10 cellular contexts compared by ENCODE assay signal in the genomic region with DNA sequence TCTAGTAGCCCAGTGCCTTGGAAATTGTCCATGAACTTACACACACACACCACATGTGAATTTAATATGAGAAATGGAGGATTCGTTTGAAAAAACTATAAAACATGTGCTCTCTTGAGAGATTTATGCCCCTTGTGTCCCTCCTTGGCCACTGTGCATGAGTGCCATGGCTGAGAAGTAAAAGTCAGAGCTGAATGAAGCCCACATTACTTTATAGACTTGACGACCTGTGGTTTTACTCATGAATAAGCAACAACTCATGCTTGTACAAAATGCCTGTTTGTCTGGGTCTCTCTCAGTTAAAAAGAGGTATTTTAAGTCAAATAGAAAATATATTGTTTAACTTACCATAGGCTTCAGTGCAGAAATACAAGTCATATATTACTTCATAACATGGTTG.
A peak's percentile ranks its signal among the peaks of the same experiment; 100 is the strongest.
DNase-seq lines count a peak whose midpoint lies in the region; ATAC-seq, FAIRE-seq and TF ChIP-seq lines count a peak whose summit lies in the region.
"Had no signal": no experiment of that assay in that cellular context is flagged by ENCODE, and none has a peak within 500 bp of the region (broad histone marks: within the 10 kb centered on the region; RNA-seq: fewer than 3 reads in every experiment).

No MANE protein-coding gene starts in this region.

- peaks cover 7% of the 10 kb centered on the region for H3K4me1 ChIP-seq in astrocyte (ENCODE audit: insufficient read depth, low read length)
- no peaks in the 10 kb centered on the region for H3K4me1 ChIP-seq in psoas muscle

- H3K4me3 ChIP-seq in astrocyte (ENCODE audit: insufficient read depth, low read depth, low read length) (no peak overlapping the region), psoas muscle (no peak overlapping the region)

- no peaks in the 10 kb centered on the region for H3K9me3 ChIP-seq in astrocyte (ENCODE audit: insufficient read depth, low read depth, low read length)
- H3K9me3 ChIP-seq in psoas muscle: no peaks in the 10 kb centered on the region

- H4K20me1 ChIP-seq in astrocyte (ENCODE audit: insufficient read depth, low read length): no peaks in the 10 kb centered on the region

- intact Hi-C loops in psoas muscle (cut with DNase I): no loop called here

- H3K9me3 Mint-ChIP-seq in astrocyte (ENCODE audit: unreplicated experiment): peaks cover 3% of the 10 kb centered on the region

- CTCF ChIA-PET in GM10248 (lab: Yijun Ruan, JAX): no interaction called here

- DNase-seq in GM10248 (ENCODE audit: extremely low spot score) (peak; percentile 34), astrocyte (ENCODE audit: low read depth) (peak; percentile 59), psoas muscle (no peak), AML-193 (lab: John Stamatoyannopoulos, UW) (no peak), RPMI8226 (no peak)
- DNase-seq in stimulated activated CD4-positive, alpha-beta T cell treated with anti-CD3 and anti-CD28 coated beads, Interleukin-1b, Interleukin-23, amount 100 ng/mL, for 48 hours: no peak
- DNase-seq: CD8-positive, alpha-beta T cell; NCI-H524 treated with DMSO at 0.1 percent for 48 hours had no signal

- FAIRE-seq in astrocyte (lab: Jason Lieb, UNC): peak; percentile 37

- 34 to 42% (median 40%) methylated on average over 2 of the region's 2 CpGs for WGBS in psoas muscle, 3 donors

- TF ChIP-seq CTCF in GM10248 (IDR thresholded peaks at IDR 0.05; ENCODE audit: control extremely low read depth, extremely low read depth, low read depth, missing control alignments) (no peak), astrocyte (IDR thresholded peaks at IDR 0.05; ENCODE audit: insufficient read depth, low read depth, low read length) (no peak), psoas muscle (IDR thresholded peaks at IDR 0.05) (no peak)

- no peak overlapping the region for H3K27ac Mint-ChIP-seq in astrocyte (ENCODE audit: unreplicated experiment)
- H3K27ac Mint-ChIP-seq: CD8-positive, alpha-beta T cell had no signal

- no peaks in the 10 kb centered on the region for H3K79me2 ChIP-seq in astrocyte (ENCODE audit: insufficient read depth, low read length)

- no peaks in the 10 kb centered on the region for H3K4me1 Mint-ChIP-seq in astrocyte (ENCODE audit: low read depth, unreplicated experiment)

- POLR2A ChIA-PET in GM10248 (lab: Yijun Ruan, JAX): no interaction called here

- H3K36me3 ChIP-seq in astrocyte (ENCODE audit: insufficient read depth, low read length): no peaks in the 10 kb centered on the region
- peaks cover 0 to 10% of the 10 kb centered on the region in 2 donors for H3K36me3 ChIP-seq in psoas muscle (ENCODE audit: insufficient read depth in 1 of 2, low read depth in 1 of 2)

- H3K4me3 Mint-ChIP-seq in astrocyte (ENCODE audit: unreplicated experiment): no peak overlapping the region
- H3K4me3 Mint-ChIP-seq: CD8-positive, alpha-beta T cell had no signal

- H3K27me3 ChIP-seq in astrocyte (ENCODE audit: insufficient read depth, low read length) (no peaks in the 10 kb centered on the region), psoas muscle (ENCODE audit: insufficient read depth in 3 of 3, low read length in 2 of 3) (no peaks in the 10 kb centered on the region)

- no peak overlapping the region for H3K4me2 ChIP-seq in astrocyte (ENCODE audit: low read length)

- no peak overlapping the region for H3K9ac ChIP-seq in astrocyte (ENCODE audit: low read length)

- H3K36me3 Mint-ChIP-seq in astrocyte (ENCODE audit: low read depth, unreplicated experiment): no peaks in the 10 kb centered on the region
- H3K36me3 Mint-ChIP-seq: CD8-positive, alpha-beta T cell had no signal

- H3K27ac ChIP-seq in astrocyte (ENCODE audit: low read depth, low read length) (no peak overlapping the region), psoas muscle (no peak overlapping the region)

- H3K27me3 Mint-ChIP-seq in astrocyte (ENCODE audit: low read depth, unreplicated experiment): no peaks in the 10 kb centered on the region

- ATAC-seq in GM19467 (IDR thresholded peaks at IDR 0.05; ENCODE audit: unreplicated experiment) (peak; percentile 94), HG03060 (IDR thresholded peaks at IDR 0.05; ENCODE audit: low read depth, unreplicated experiment) (peak; percentile 93), psoas muscle (no peak)
- ATAC-seq: CD8-positive, alpha-beta T cell had no signal

- H2AFZ ChIP-seq in astrocyte (ENCODE audit: low read depth, low read length): no peak overlapping the region

Comparison
In these comparisons a context has a peak if more than half of its experiments do, and no peak if none do; other contexts are left out.
1. DNase-seq: peak in GM10248 (single experiment) and astrocyte (single experiment); none in stimulated activated CD4-positive, alpha-beta T cell treated with anti-CD3 and anti-CD28 coated beads, Interleukin-1b, Interleukin-23, amount 100 ng/mL, for 48 hours (single experiment), psoas muscle (0 of 2), AML-193 (0 of 2) and RPMI8226 (single experiment).
2. ATAC-seq: peak in GM19467 (single experiment) and HG03060 (single experiment); none in psoas muscle (0 of 4).